Comparison of ENCODE assay signal across 1 cellular context in genomic region chr3:64188810-64189560, GRCh38.
A peak's percentile ranks its signal among the peaks of the same experiment; 100 is the strongest.
TF ChIP-seq lines count a peak whose summit lies in the region.

No MANE protein-coding gene starts in this region.

TF ChIP-seq in A549, 52 proteins besides CTCF, POLR2A, EP300 and RAD21 (continued from another document):
- TF ChIP-seq BCL3 (IDR thresholded peaks at IDR 0.05): no peak
- no peak for TF ChIP-seq FOSB (CRISPR knock-in tag; IDR thresholded peaks at IDR 0.05)
- TF ChIP-seq HOXB13 (CRISPR knock-in tag; IDR thresholded peaks at IDR 0.05; ENCODE audit: low read depth): no peak
- no peak for TF ChIP-seq REST (IDR thresholded peaks at IDR 0.05)
- peak; percentile 93 for TF ChIP-seq MAX (IDR thresholded peaks at IDR 0.05)
- TF ChIP-seq RARB (CRISPR knock-in tag; IDR thresholded peaks at IDR 0.05): no peak
- TF ChIP-seq SREBF2 (IDR thresholded peaks at IDR 0.05): no peak
- no peak for TF ChIP-seq ELK1 (IDR thresholded peaks at IDR 0.05; ENCODE audit: low read depth, low read length)
- peak; percentile 83 for TF ChIP-seq JUNB (IDR thresholded peaks at IDR 0.05)
- no peak for TF ChIP-seq E2F6 (IDR thresholded peaks at IDR 0.05; ENCODE audit: borderline replicate concordance, low read depth)
- TF ChIP-seq ATOH8 (CRISPR knock-in tag; IDR thresholded peaks at IDR 0.05; ENCODE audit: low read depth): no peak
- TF ChIP-seq EHMT2 (IDR thresholded peaks at IDR 0.05; ENCODE audit: low read depth): no peak
- no peak for TF ChIP-seq BHLHE40 (IDR thresholded peaks at IDR 0.05; ENCODE audit: low read depth, low read length)
- 0 out of 2 replicates have a peak, but pooled peaks have one; percentile 19 for TF ChIP-seq HOXB5 (CRISPR knock-in tag; IDR thresholded peaks at IDR 0.05)
- peak; percentile 91 for TF ChIP-seq FOSL2 (IDR thresholded peaks at IDR 0.05)
- peak; percentile 94 for TF ChIP-seq FOSL2 (CRISPR knock-in tag; IDR thresholded peaks at IDR 0.05)
- peak; percentile 78 for TF ChIP-seq GATA3 (IDR thresholded peaks at IDR 0.05; ENCODE audit: borderline replicate concordance)
- no peak for TF ChIP-seq ZC3H11A (IDR thresholded peaks at IDR 0.05)
